Comparison of ENCODE assay signal across 17 cellular contexts in the genomic region with DNA sequence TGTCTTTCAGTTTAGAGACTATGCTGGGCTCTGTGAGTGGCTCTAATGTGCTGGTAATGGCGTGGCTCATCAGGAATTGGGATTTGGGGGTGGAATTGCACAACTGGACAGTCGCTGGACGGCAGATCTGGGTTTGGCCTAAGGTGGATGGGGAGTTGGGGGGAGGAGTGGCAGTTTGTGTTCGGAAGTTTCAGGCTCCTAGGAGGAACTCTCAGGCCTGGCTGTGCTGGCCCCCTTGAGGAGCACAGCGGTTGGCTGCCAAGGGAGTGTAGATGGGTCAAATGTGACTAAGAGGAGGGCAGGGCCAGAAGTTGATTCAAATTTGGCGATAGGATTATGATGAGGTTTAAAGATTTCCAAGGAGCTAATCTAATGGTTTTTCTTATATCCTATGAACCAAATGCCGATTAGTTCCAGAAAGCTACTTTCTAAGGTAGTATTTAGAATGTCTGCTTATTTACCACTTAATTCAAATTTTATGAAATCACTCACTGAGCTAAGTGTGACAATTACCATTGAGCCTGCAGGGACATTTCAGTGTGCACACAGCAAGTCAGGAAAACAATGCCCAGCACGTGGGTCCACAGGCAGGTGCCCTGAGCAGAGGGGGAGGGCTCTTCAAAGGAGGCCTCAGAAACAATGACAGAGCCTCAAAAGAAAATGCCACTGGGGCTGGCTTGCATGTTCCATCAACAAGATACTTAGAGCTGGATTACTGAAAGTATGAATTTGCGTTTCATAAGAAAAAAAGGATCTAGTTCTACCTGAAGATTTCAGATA.
DNase-seq lines count a peak whose midpoint lies in the region; ATAC-seq, FAIRE-seq and TF ChIP-seq lines count a peak whose summit lies in the region.
"Had no signal": no experiment of that assay in that cellular context is flagged by ENCODE, and none has a peak within 500 bp of the region (broad histone marks: within the 10 kb centered on the region; RNA-seq: fewer than 3 reads in every experiment).

No MANE protein-coding gene starts in this region.

- no peak for TF ChIP-seq CTCF in gastroesophageal sphincter (IDR thresholded peaks at IDR 0.05)

- H3K27me3 ChIP-seq in gastroesophageal sphincter: no peaks in the 10 kb centered on the region
- no peaks in the 10 kb centered on the region for H3K27me3 ChIP-seq in small intestine (ENCODE audit: control insufficient read depth in 2 of 2, insufficient read depth in 2 of 2, low read length in 2 of 2)
- H3K27me3 ChIP-seq: adrenal gland, heart right ventricle had no signal

- H3K4me1 ChIP-seq in gastroesophageal sphincter (peaks cover 0 to 31% (median 3%) of the 10 kb centered on the region in 3 donors), small intestine (ENCODE audit: control insufficient read depth in 2 of 2, insufficient read depth in 1 of 2, low read depth in 1 of 2, low read length in 1 of 2) (no peaks in the 10 kb centered on the region)
- H3K4me1 ChIP-seq: adrenal gland had no signal

- FAIRE-seq in small intestine (lab: Jason Lieb, UNC): no peak
- FAIRE-seq: GM19239 had no signal

- H3K27ac Mint-ChIP-seq in activated CD4-positive, alpha-beta T cell treated with anti-CD3 and anti-CD28 coated beads for 36 hours: peak overlapping the region; percentile 45
- H3K27ac Mint-ChIP-seq: natural killer cell had no signal

- CTCF ChIA-PET in activated CD4-positive, alpha-beta T cell treated with anti-CD3 and anti-CD28 coated beads for 36 hours (lab: Charles Lee): interaction anchor here (1.1 to 1.7 kb wide), 2 partner anchors 19 to 65 kb away, joined by 4 to 7 read pairs; no protein-coding TSS in a partner anchor

- H3K27ac ChIP-seq in gastroesophageal sphincter (no peak overlapping the region), small intestine (ENCODE audit: low read depth in 1 of 2, low read length in 1 of 2) (no peak overlapping the region)
- H3K27ac ChIP-seq: adrenal gland, heart right ventricle had no signal

- no peak for DNase-seq in activated CD4-positive, alpha-beta T cell treated with anti-CD3 and anti-CD28 coated beads for 36 hours
- no peak for DNase-seq in activated CD4-positive, alpha-beta T cell treated with anti-CD3 and anti-CD28 coated beads for 48 hours
- peak; percentile 64 for DNase-seq in NCI-H748 (lab: John Stamatoyannopoulos, UW; ENCODE audit: unreplicated experiment)
- DNase-seq in small intestine: peak; percentile 7
- DNase-seq in erythroblast (lab: John Stamatoyannopoulos, UW): no peak
- DNase-seq: adrenal gland; CD8-positive, alpha-beta memory T cell; GDM1; heart right ventricle; left cardiac atrium; natural killer cell; SIG-M5 had no signal

- H3K27me3 Mint-ChIP-seq in activated CD4-positive, alpha-beta T cell treated with anti-CD3 and anti-CD28 coated beads for 36 hours: no peaks in the 10 kb centered on the region
- H3K27me3 Mint-ChIP-seq: IgD-negative memory B cell had no signal

- no peak for TF ChIP-seq EP300 in gastroesophageal sphincter (IDR thresholded peaks at IDR 0.05)

- ATAC-seq in activated CD4-positive, alpha-beta T cell treated with anti-CD3 and anti-CD28 coated beads for 36 hours: no peak
- ATAC-seq in gastroesophageal sphincter (peak; percentile 38), HG02884 (IDR thresholded peaks at IDR 0.05; ENCODE audit: unreplicated experiment) (no peak), HG03280 (IDR thresholded peaks at IDR 0.05; ENCODE audit: unreplicated experiment) (no peak)
- ATAC-seq: natural killer cell had no signal

- H3K36me3 Mint-ChIP-seq in activated CD4-positive, alpha-beta T cell treated with anti-CD3 and anti-CD28 coated beads for 36 hours (ENCODE audit: low read depth): peaks cover 24% of the 10 kb centered on the region

- no peak overlapping the region for H3K4me3 Mint-ChIP-seq in activated CD4-positive, alpha-beta T cell treated with anti-CD3 and anti-CD28 coated beads for 36 hours
- H3K4me3 Mint-ChIP-seq: CD8-positive, alpha-beta memory T cell; IgD-negative memory B cell; natural killer cell had no signal

- peaks cover 45% of the 10 kb centered on the region for H3K4me1 Mint-ChIP-seq in activated CD4-positive, alpha-beta T cell treated with anti-CD3 and anti-CD28 coated beads for 36 hours

- H3K9me3 Mint-ChIP-seq in activated CD4-positive, alpha-beta T cell treated with anti-CD3 and anti-CD28 coated beads for 36 hours (ENCODE audit: low read depth): no peaks in the 10 kb centered on the region
- H3K9me3 Mint-ChIP-seq: CD8-positive, alpha-beta memory T cell; IgD-negative memory B cell; natural killer cell had no signal

- POLR2A ChIA-PET in activated CD4-positive, alpha-beta T cell treated with anti-CD3 and anti-CD28 coated beads for 36 hours (lab: Charles Lee): no interaction called here

- H3K9me3 ChIP-seq in gastroesophageal sphincter (no peaks in the 10 kb centered on the region), small intestine (ENCODE audit: control insufficient read depth, low read depth) (no peaks in the 10 kb centered on the region)
- H3K9me3 ChIP-seq: adrenal gland, heart right ventricle had no signal

- H3K36me3 ChIP-seq in gastroesophageal sphincter (peaks cover 0 to 10% of the 10 kb centered on the region in 2 donors), small intestine (ENCODE audit: control insufficient read depth in 2 of 2, insufficient read depth in 2 of 2, low read length in 2 of 2) (no peaks in the 10 kb centered on the region)
- H3K36me3 ChIP-seq: adrenal gland had no signal

- 94 to 95% methylated on average over 2 to 8 of the region's 9 CpGs for whole genome bisulfite sequencing in gastroesophageal sphincter (ENCODE audit: low coverage in 1 of 2), 2 donors
- 52 to 83% (median 62%) methylated on average over 9 of the region's 9 CpGs for WGBS in small intestine, 3 donors

- TF ChIP-seq POLR2A in gastroesophageal sphincter (IDR thresholded peaks at IDR 0.05) (no peak), erythroblast (IDR thresholded peaks at IDR 0.05; ENCODE audit: low read length) (no peak)

- H3K4me3 ChIP-seq in gastroesophageal sphincter (no peak overlapping the region), small intestine (ENCODE audit: low read depth in 1 of 2, low read length in 2 of 2) (no peak overlapping the region)
- H3K4me3 ChIP-seq: adrenal gland, heart right ventricle had no signal

- intact Hi-C loops in activated CD4-positive, alpha-beta T cell treated with anti-CD3 and anti-CD28 coated beads for 36 hours (cut with DNase I, micrococcal nuclease): loop anchor here in 1 of 2 experiments (5.0 to 10.0 kb wide), 2 partner anchors 267 to 580 kb away; partner anchors contain the start of gene MAP3K7

Comparison
In these comparisons a context has a peak if more than half of its experiments do, and no peak if none do; other contexts are left out.
1. DNase-seq: peak in NCI-H748 (single experiment) and small intestine (single experiment); none in activated CD4-positive, alpha-beta T cell treated with anti-CD3 and anti-CD28 coated beads for 36 hours (single experiment), activated CD4-positive, alpha-beta T cell treated with anti-CD3 and anti-CD28 coated beads for 48 hours (single experiment) and erythroblast (0 of 2).